Comparison of ENCODE assay signal across 10 cellular contexts in genomic region chr17:1577657-1578428, GRCh38. TPM values are rescaled to one million over a fixed set of nuclear protein-coding genes. Genes with fewer than 3 reads are reported as not detected.
DNase-seq lines count a peak whose midpoint lies in the region; ATAC-seq, FAIRE-seq and TF ChIP-seq lines count a peak whose summit lies in the region.
"Had no signal": no experiment of that assay in that cellular context is flagged by ENCODE, and none has a peak within 500 bp of the region (broad histone marks: within the 10 kb centered on the region; RNA-seq: fewer than 3 reads in every experiment).

No MANE protein-coding gene starts in this region.

- H3K9me3 ChIP-seq in HepG2 (ENCODE audit: low read length), result no peaks in the 10 kb centered on the region
- H3K9me3 ChIP-seq: mucosa of descending colon had no signal

- H3K36me3 ChIP-seq in GM23338 (ENCODE audit: insufficient read depth) (no peaks in the 10 kb centered on the region), HepG2 (replicated peaks in 1 of 2; ENCODE audit: control insufficient read depth in 1 of 2, insufficient read depth in 2 of 2, low read length in 2 of 2) (no peaks in the 10 kb centered on the region)

- POLR2A ChIA-PET in HepG2 (lab: Yijun Ruan, JAX) (interaction anchor here (0.6 to 2.0 kb wide), 8 partner anchors 9 to 184 kb away, joined by 3 to 10 read pairs (median 5); partner anchors contain the start of genes RILP and SERPINF1), GM10248 (lab: Yijun Ruan, JAX) (interaction anchor here (0.6 to 0.9 kb wide), 2 partner anchors 22 to 48 kb away, joined by 3 read pairs; no protein-coding TSS in a partner anchor)

- H3K4me2 ChIP-seq in GM23338 (no peak overlapping the region), HepG2 (ENCODE audit: low read depth, low read length) (peak overlapping the region; percentile 38; the same call in 1 of the 2 replicates)

- BruUV-seq in HepG2 (replicated peaks; lab: Mats Ljungman, UMichigan), result no TSS peak

- no peaks in the 10 kb centered on the region for H3K9me2 ChIP-seq in GM23338 (ENCODE audit: insufficient read depth)

- H3K4me1 ChIP-seq in GM23338 (ENCODE audit: insufficient read depth) (peaks cover 11% of the 10 kb centered on the region; the same call in 1 of the 2 replicates), HepG2 (ENCODE audit: insufficient read depth, low read length) (peaks cover 54% of the 10 kb centered on the region)

- no peak overlapping the region for H3K9ac ChIP-seq in HepG2 (ENCODE audit: insufficient read depth, low read depth, low read length)

- no peaks in the 10 kb centered on the region for H3K9me3 Mint-ChIP-seq in GM23338

- H3K27me3 ChIP-seq in GM23338 (ENCODE audit: insufficient read depth) (no peaks in the 10 kb centered on the region), HepG2 (ENCODE audit: control insufficient read depth in 1 of 2, insufficient read depth in 2 of 2, low read length in 2 of 2) (no peaks in the 10 kb centered on the region)

- TF ChIP-seq EP300 in HepG2 (IDR thresholded peaks at IDR 0.05; ENCODE audit: low read depth in 2 of 2, low read length in 2 of 2), result no peak
- no peak for TF ChIP-seq EP300 in HepG2 (CRISPR knock-in tag; IDR thresholded peaks at IDR 0.05; ENCODE audit: borderline replicate concordance)

- peaks cover 22% of the 10 kb centered on the region for H3K4me1 Mint-ChIP-seq in GM23338

- H2AFZ ChIP-seq in GM23338 (peak overlapping the region; percentile 86; the same call in 1 of the 2 replicates), HepG2 (ENCODE audit: low read length) (no peak overlapping the region)

- ATAC-seq in GM23338 (no peak), HepG2 (peak; percentile 4; the same call in 2 of the 3 replicates), GM21529 (IDR thresholded peaks at IDR 0.05; ENCODE audit: unreplicated experiment) (no peak), GM18907 (IDR thresholded peaks at IDR 0.05; ENCODE audit: unreplicated experiment) (no peak), GM21528 (IDR thresholded peaks at IDR 0.05; ENCODE audit: low FRiP score, unreplicated experiment) (no peak)
- peak; percentile 14 for ATAC-seq in stimulated activated naive CD8-positive, alpha-beta T cell treated with anti-CD3 and anti-CD28 coated beads, Interleukin-15, Interleukin-2, amounts not matched to agents 100 U/mL and 50 U/mL, for 24 hours

- TF ChIP-seq CTCF in GM23338 (conservative IDR thresholded peaks at IDR 0.05; ENCODE audit: low read depth in 2 of 2) (no peak), HepG2 (CRISPR knock-in tag; IDR thresholded peaks at IDR 0.05) (no peak), GM10248 (IDR thresholded peaks at IDR 0.05; ENCODE audit: control extremely low read depth, extremely low read depth, low read depth, missing control alignments) (no peak)

- no peak overlapping the region for H3K4me3 Mint-ChIP-seq in GM23338

- no peak overlapping the region; the same call in 1 of the 2 replicates for H3K27ac Mint-ChIP-seq in GM23338

- in situ Hi-C loops in HepG2 (cut with HindIII; ENCODE audit: extremely low pct_ligation_motif_present, low pct_unique_long_range_greater_than_20kb), result loop anchor here (5.0 kb wide), 1 partner anchor 49 kb away; the partner anchor contains the start of gene SLC43A2

- DNase-seq in GM23338 (ENCODE audit: low spot score), result no peak
- DNase-seq in HepG2 (ENCODE audit: low spot score), result no peak
- no peak for DNase-seq in stimulated activated naive CD8-positive, alpha-beta T cell treated with anti-CD3 and anti-CD28 coated beads, Interleukin-15, Interleukin-2, amounts not matched to agents 100 U/mL and 50 U/mL, for 24 hours
- DNase-seq in GM10248 (ENCODE audit: extremely low spot score), result no peak

- H3K27me3 Mint-ChIP-seq in GM23338 (ENCODE audit: insufficient read depth, low read depth, poor library complexity), result peaks cover 9% of the 10 kb centered on the region

- H3K4me3 ChIP-seq in GM23338, result no peak overlapping the region
- 0 out of 6 replicates have a peak overlapping the region, but pooled peaks of 1 of the 3 experiments have one; percentile 28 for H3K4me3 ChIP-seq in HepG2 (replicated peaks in 1 of 3; ENCODE audit: insufficient read depth in 1 of 3, low read depth in 2 of 3, low read length in 3 of 3)
- H3K4me3 ChIP-seq: mucosa of descending colon had no signal

- FAIRE-seq in HepG2 (lab: Jason Lieb, UNC), result no peak
- FAIRE-seq: endometrium had no signal

- no peak for TF ChIP-seq RAD21 in HepG2 (CRISPR knock-in tag; IDR thresholded peaks at IDR 0.05)

- no peaks in the 10 kb centered on the region for H4K20me1 ChIP-seq in GM23338 (replicated peaks; ENCODE audit: insufficient read depth)
- H4K20me1 ChIP-seq in HepG2 (ENCODE audit: insufficient read depth, low read length), result no peaks in the 10 kb centered on the region

- CTCF ChIA-PET in HepG2 (lab: Yijun Ruan, JAX; ENCODE audit: low intra/inter-chr PET ratio, low total read pairs), result no interaction called here
- CTCF ChIA-PET in GM10248 (lab: Yijun Ruan, JAX), result interaction anchor here (0.9 to 2.5 kb wide), 6 partner anchors 11 to 71 kb away, joined by 3 to 21 read pairs (median 4); partner anchors contain the start of genes RILP and SLC43A2

- H3K27ac ChIP-seq in GM23338 (ENCODE audit: low read depth), result no peak overlapping the region
- H3K27ac ChIP-seq in adipose tissue (ENCODE audit: low read depth, low read length), result peak overlapping the region; percentile 87
- peak overlapping the region; percentile 25 for H3K27ac ChIP-seq in HepG2 (ENCODE audit: extremely low read length, insufficient read depth, low read length)

- WGBS in adipose tissue, 3 donors, result 73 to 91% (median 76%) methylated on average over 19 of the region's 19 CpGs
- 96% methylated on average over 13 of the region's 19 CpGs for WGBS in HepG2 (ENCODE audit: low lambda C conversion rate)

- intact Hi-C loops in HepG2 (cut with micrococcal nuclease; ENCODE audit: unreplicated experiment), result no loop called here

- H3K36me3 Mint-ChIP-seq in GM23338 (ENCODE audit: low read depth), result no peaks in the 10 kb centered on the region; the same call in 2 of the 3 replicates

- H3K79me2 ChIP-seq in GM23338 (replicated peaks; ENCODE audit: insufficient read depth) (no peaks in the 10 kb centered on the region), HepG2 (ENCODE audit: insufficient read depth, low read length) (no peaks in the 10 kb centered on the region)

- no peak for TF ChIP-seq POLR2A in HepG2 (IDR thresholded peaks at IDR 0.05; ENCODE audit: insufficient read depth in 1 of 2, low read depth in 2 of 2, low read length in 2 of 2)

- no peaks in the 10 kb centered on the region for H3F3A ChIP-seq in GM23338 (replicated peaks; ENCODE audit: low read depth)

RNA-seq across cellular contexts. Expression of gene PITPNA, which starts 15.3 kb away (rescaled TPM):
- total RNA-seq in GM23338 (2014; rRNA removed; shearing (Covaris generic)), result 24.2 and 28.1 TPM in 2 replicates
- polyA plus RNA-seq in GM23338 (2016; fragmentation: Nextera tagmentation; extraction: Ambion mirVana) (13.0 and 14.2 TPM in 2 replicates), adipose tissue (10 to 100 TPM; 14.6 to 33.9 (median 27.2) TPM), HepG2 (2011; rRNA removed) (20.7 and 23.7 TPM in 2 replicates)
- total RNA-seq in HepG2 (2016; rRNA removed; fragmentation: Illumina TruSeq; extraction: Trizol), result 14.3 and 15.5 TPM in 2 replicates
- 12.3 and 14.3 TPM in 2 replicates for total RNA-seq in HepG2 (2016; cell fraction: cytosol; rRNA removed; fragmentation: Illumina TruSeq; extraction: Trizol; ENCODE audit: low read depth)
- total RNA-seq in HepG2 (2016; cell fraction: insoluble cytoplasmic fraction; rRNA removed; fragmentation: Illumina TruSeq; extraction: Trizol), result 14.3 and 15.2 TPM in 2 replicates
- total RNA-seq in HepG2 (2016; cell fraction: membrane; rRNA removed; fragmentation: Illumina TruSeq; extraction: Trizol), result 10.2 and 12.2 TPM in 2 replicates
- total RNA-seq in HepG2 (2016; cell fraction: nucleus; rRNA removed; fragmentation: Illumina TruSeq; extraction: Trizol), result 7.5 and 8.0 TPM in 2 replicates
- 15.2 and 22.5 TPM in 2 replicates for polyA plus RNA-seq in HepG2 (2011; cell fraction: cytosol; rRNA removed)
- 21.9 and 25.0 TPM in 2 replicates for polyA plus RNA-seq in HepG2 (2011; cell fraction: nucleus; rRNA removed)
- 23.5 and 27.9 TPM in 2 replicates for polyA plus RNA-seq in HepG2 (2012)
- 13.6 and 17.3 TPM in 2 replicates for polyA plus RNA-seq in HepG2 (2016; cell fraction: cytosol; fragmentation: Illumina TruSeq; extraction: Trizol; ENCODE audit: low read depth)
- polyA plus RNA-seq in HepG2 (2016; cell fraction: insoluble cytoplasmic fraction; fragmentation: Illumina TruSeq; extraction: Trizol; ENCODE audit: low read depth), result 33.8 and 40.9 TPM in 2 replicates
- polyA plus RNA-seq in HepG2 (2016; cell fraction: membrane; fragmentation: Illumina TruSeq; extraction: Trizol; ENCODE audit: low read depth), result 21.2 and 22.5 TPM in 2 replicates
- 37.8 and 46.2 TPM in 2 replicates for polyA plus RNA-seq in HepG2 (2016; cell fraction: nucleus; fragmentation: Illumina TruSeq; extraction: Trizol; ENCODE audit: insufficient read depth, low read depth)
- 11.3 and 29.3 TPM in 2 replicates for polyA minus RNA-seq in HepG2 (2011; rRNA and poly(A)+ RNA removed; ENCODE audit: low replicate concordance)
- 7.8 and 9.6 TPM in 2 replicates for polyA minus RNA-seq in HepG2 (2011; cell fraction: cytosol; rRNA and poly(A)+ RNA removed)
- polyA minus RNA-seq in HepG2 (2011; cell fraction: nucleus; rRNA and poly(A)+ RNA removed), result 6.8 and 7.5 TPM in 2 replicates

RNA-seq across cellular contexts. Expression of gene SLC43A2, which starts 50.8 kb away (rescaled TPM):
- total RNA-seq in GM23338 (2014; rRNA removed; shearing (Covaris generic)), result 7.1 and 9.8 TPM in 2 replicates
- polyA plus RNA-seq in GM23338 (2016; fragmentation: Nextera tagmentation; extraction: Ambion mirVana) (2.2 and 2.5 TPM in 2 replicates), adipose tissue (10 to 100 TPM in 1 of 3 donors, 1 to 10 TPM in 2; 5.7 to 17.0 (median 8.8) TPM), HepG2 (2011; rRNA removed) (20.0 and 26.7 TPM in 2 replicates)
- 3.3 and 7.3 TPM in 2 replicates for total RNA-seq in HepG2 (2016; rRNA removed; fragmentation: Illumina TruSeq; extraction: Trizol)
- 0.97 and 1.3 TPM in 2 replicates for total RNA-seq in HepG2 (2016; cell fraction: cytosol; rRNA removed; fragmentation: Illumina TruSeq; extraction: Trizol; ENCODE audit: low read depth)
- total RNA-seq in HepG2 (2016; cell fraction: insoluble cytoplasmic fraction; rRNA removed; fragmentation: Illumina TruSeq; extraction: Trizol), result 2.0 and 8.1 TPM in 2 replicates
- total RNA-seq in HepG2 (2016; cell fraction: membrane; rRNA removed; fragmentation: Illumina TruSeq; extraction: Trizol), result 4.2 and 4.8 TPM in 2 replicates
- 6.5 and 9.2 TPM in 2 replicates for total RNA-seq in HepG2 (2016; cell fraction: nucleus; rRNA removed; fragmentation: Illumina TruSeq; extraction: Trizol)
- polyA plus RNA-seq in HepG2 (2011; cell fraction: cytosol; rRNA removed), result 24.6 and 32.6 TPM in 2 replicates
- polyA plus RNA-seq in HepG2 (2011; cell fraction: nucleus; rRNA removed), result 23.0 and 27.0 TPM in 2 replicates
- polyA plus RNA-seq in HepG2 (2012), result 23.6 and 32.7 TPM in 2 replicates
- 1.1 and 1.6 TPM in 2 replicates for polyA plus RNA-seq in HepG2 (2016; cell fraction: cytosol; fragmentation: Illumina TruSeq; extraction: Trizol; ENCODE audit: low read depth)
- polyA plus RNA-seq in HepG2 (2016; cell fraction: insoluble cytoplasmic fraction; fragmentation: Illumina TruSeq; extraction: Trizol; ENCODE audit: low read depth), result 3.0 and 4.3 TPM in 2 replicates
- 2.7 and 2.9 TPM in 2 replicates for polyA plus RNA-seq in HepG2 (2016; cell fraction: membrane; fragmentation: Illumina TruSeq; extraction: Trizol; ENCODE audit: low read depth)
- 12.1 and 13.4 TPM in 2 replicates for polyA plus RNA-seq in HepG2 (2016; cell fraction: nucleus; fragmentation: Illumina TruSeq; extraction: Trizol; ENCODE audit: insufficient read depth, low read depth)
- polyA minus RNA-seq in HepG2 (2011; rRNA and poly(A)+ RNA removed; ENCODE audit: low replicate concordance), result 35.9 and 121 TPM in 2 replicates
- 22.7 and 26.1 TPM in 2 replicates for polyA minus RNA-seq in HepG2 (2011; cell fraction: cytosol; rRNA and poly(A)+ RNA removed)
- polyA minus RNA-seq in HepG2 (2011; cell fraction: nucleus; rRNA and poly(A)+ RNA removed), result 18.9 and 19.1 TPM in 2 replicates

Comparison
In these comparisons a context has a peak if more than half of its experiments do, and no peak if none do; other contexts are left out.
1. ATAC-seq: peak in HepG2 (single experiment) and stimulated activated naive CD8-positive, alpha-beta T cell treated with anti-CD3 and anti-CD28 coated beads, Interleukin-15, Interleukin-2, amounts not matched to agents 100 U/mL and 50 U/mL, for 24 hours (single experiment); none in GM23338 (single experiment), GM21529 (single experiment), GM18907 (single experiment) and GM21528 (single experiment).